11 cellular contexts compared by ENCODE assay signal in genomic region chr1:15735304-15736034, GRCh38. TPM values are rescaled to one million over a fixed set of nuclear protein-coding genes. Genes with fewer than 3 reads are reported as not detected.
DNase-seq lines count a peak whose midpoint lies in the region; ATAC-seq and TF ChIP-seq lines count a peak whose summit lies in the region.
"Had no signal": no experiment of that assay in that cellular context is flagged by ENCODE, and none has a peak within 500 bp of the region (broad histone marks: within the 10 kb centered on the region; RNA-seq: fewer than 3 reads in every experiment).

No MANE protein-coding gene starts in this region.

- 47 to 52% methylated on average over 3 to 9 of the region's 12 CpGs for WGBS in esophagus squamous epithelium, 2 donors
- WGBS in sigmoid colon, 2 donors, result 30 to 65% methylated on average over 12 of the region's 12 CpGs

- H3K36me3 ChIP-seq in esophagus squamous epithelium, result peaks cover 35 to 48% (median 37%) of the 10 kb centered on the region in 3 donors
- peaks cover 20 to 47% (median 35%) of the 10 kb centered on the region in 4 donors for H3K36me3 ChIP-seq in sigmoid colon

- POLR2A ChIA-PET in RWPE1 (lab: Yijun Ruan, JAX; ENCODE audit: low non-redundant PET), result no interaction called here

- no peaks in the 10 kb centered on the region for H3K27me3 ChIP-seq in esophagus squamous epithelium
- H3K27me3 ChIP-seq in sigmoid colon, result no peaks in the 10 kb centered on the region

- H3K27ac ChIP-seq in RWPE1 (peak overlapping the region; percentile 84), esophagus squamous epithelium (peak overlapping the region; percentile 50 to 75 (median 68)), sigmoid colon (peak overlapping the region; percentile 31 to 55 (median 45))
- H3K27ac ChIP-seq: KMS-11 had no signal

- H3K9me3 ChIP-seq in esophagus squamous epithelium (no peaks in the 10 kb centered on the region), sigmoid colon (no peaks in the 10 kb centered on the region)

- CTCF ChIA-PET in RWPE1 (lab: Yijun Ruan, JAX), result interaction anchor here (0.6 kb wide), 1 partner anchor 88 kb away, joined by 3 read pairs; no protein-coding TSS in a partner anchor

- no peak for TF ChIP-seq CTCF in RWPE1 (conservative IDR thresholded peaks at IDR 0.05; ENCODE audit: low read depth)
- TF ChIP-seq CTCF in esophagus squamous epithelium (IDR thresholded peaks at IDR 0.05), result no peak
- no peak for TF ChIP-seq CTCF in sigmoid colon (IDR thresholded peaks at IDR 0.05)
- TF ChIP-seq CTCF in omental fat pad (IDR thresholded peaks at IDR 0.05), result no peak

- TF ChIP-seq POLR2A in esophagus squamous epithelium (IDR thresholded peaks at IDR 0.05) (no peak), sigmoid colon (IDR thresholded peaks at IDR 0.05) (no peak)

- no peak for TF ChIP-seq EP300 in sigmoid colon (IDR thresholded peaks at IDR 0.05)

- H3K4me3 ChIP-seq in esophagus squamous epithelium (no peak overlapping the region), sigmoid colon (no peak overlapping the region)

- ATAC-seq in omental fat pad (ENCODE audit: low FRiP score) (no peak), HG03565 (IDR thresholded peaks at IDR 0.05; ENCODE audit: unreplicated experiment) (no peak), GM19452 (IDR thresholded peaks at IDR 0.05; ENCODE audit: unreplicated experiment) (no peak)
- ATAC-seq: CD8-positive, alpha-beta T cell had no signal

- H3K4me1 ChIP-seq in esophagus squamous epithelium, result peaks cover 27 to 62% (median 35%) of the 10 kb centered on the region in 3 donors
- peaks cover 0 to 13% (median 0%) of the 10 kb centered on the region in 4 donors for H3K4me1 ChIP-seq in sigmoid colon

- intact Hi-C loops in esophagus squamous epithelium (cut with DNase I), result no loop called here
- intact Hi-C loops in sigmoid colon (cut with DNase I), result no loop called here

- no peak for DNase-seq in RWPE1 (ENCODE audit: low spot score)
- no peak for DNase-seq in esophagus squamous epithelium (lab: John Stamatoyannopoulos, UW)
- DNase-seq in sigmoid colon, result no peak
- DNase-seq in omental fat pad (ENCODE audit: low spot score), result no peak
- DNase-seq: activated CD4-positive, CD25-positive, alpha-beta regulatory T cell treated with anti-CD3 and anti-CD28 coated beads, Interleukin-2, amount 50 U/mL, for 72 hours had no signal

RNA-seq across cellular contexts. Expression of gene SLC25A34, which starts 0.6 kb away (rescaled TPM):
- total RNA-seq in esophagus squamous epithelium, result 1 to 10 TPM in 2 of 4 donors, under 1 TPM in 2; 0.44 to 1.1 (median 0.83) TPM
- 1 to 10 TPM in 3 of 4 donors, under 1 TPM in 1; 0.36 to 1.8 (median 1.6) TPM for total RNA-seq in sigmoid colon
- polyA plus RNA-seq in sigmoid colon, result 10 to 100 TPM in 2 of 3 donors, 1 to 10 TPM in 1; 3.0 to 16.0 (median 12.1) TPM
- total RNA-seq in omental fat pad, result 10 to 100 TPM in 1 of 4 donors, 1 to 10 TPM in 2, under 1 TPM in 1; 0.82 to 13.1 (median 2.0) TPM

RNA-seq across cellular contexts. Expression of gene TMEM82, which starts 6.8 kb away (rescaled TPM):
- not detected for total RNA-seq in esophagus squamous epithelium
- total RNA-seq in sigmoid colon, result under 1 TPM in 1 of 4 donors, not detected in 3; 0.55 TPM
- 10 to 100 TPM in 2 of 3 donors, 1 to 10 TPM in 1; 4.8 to 19.3 (median 17.3) TPM for polyA plus RNA-seq in sigmoid colon
- total RNA-seq in omental fat pad, result not detected
- total RNA-seq: CD8-positive, alpha-beta T cell; H4; lung microvascular endothelial cell had no signal

RNA-seq across cellular contexts. Expression of gene FBLIM1, which starts 23.1 kb away (rescaled TPM):
- 10 to 100 TPM; 28.2 to 46.0 (median 29.4) TPM for total RNA-seq in esophagus squamous epithelium
- total RNA-seq in sigmoid colon, result 10 to 100 TPM; 28.1 to 53.2 (median 49.8) TPM
- polyA plus RNA-seq in sigmoid colon, result 100 to 1,000 TPM; 107 to 227 (median 175) TPM
- 10 to 100 TPM; 10.4 to 34.0 (median 17.4) TPM for total RNA-seq in omental fat pad

RNA-seq across cellular contexts. Expression of gene PLEKHM2, which starts 51.3 kb away (rescaled TPM):
- 10 to 100 TPM; 34.6 to 57.9 (median 42.4) TPM for total RNA-seq in esophagus squamous epithelium
- 10 to 100 TPM; 28.6 to 49.6 (median 33.9) TPM for total RNA-seq in sigmoid colon
- polyA plus RNA-seq in sigmoid colon, result 10 to 100 TPM; 19.8 to 34.4 (median 20.8) TPM
- total RNA-seq in omental fat pad, result 10 to 100 TPM; 34.4 to 81.1 (median 50.0) TPM
